Comparison of ENCODE assay signal across 8 cellular contexts in the genomic region with DNA sequence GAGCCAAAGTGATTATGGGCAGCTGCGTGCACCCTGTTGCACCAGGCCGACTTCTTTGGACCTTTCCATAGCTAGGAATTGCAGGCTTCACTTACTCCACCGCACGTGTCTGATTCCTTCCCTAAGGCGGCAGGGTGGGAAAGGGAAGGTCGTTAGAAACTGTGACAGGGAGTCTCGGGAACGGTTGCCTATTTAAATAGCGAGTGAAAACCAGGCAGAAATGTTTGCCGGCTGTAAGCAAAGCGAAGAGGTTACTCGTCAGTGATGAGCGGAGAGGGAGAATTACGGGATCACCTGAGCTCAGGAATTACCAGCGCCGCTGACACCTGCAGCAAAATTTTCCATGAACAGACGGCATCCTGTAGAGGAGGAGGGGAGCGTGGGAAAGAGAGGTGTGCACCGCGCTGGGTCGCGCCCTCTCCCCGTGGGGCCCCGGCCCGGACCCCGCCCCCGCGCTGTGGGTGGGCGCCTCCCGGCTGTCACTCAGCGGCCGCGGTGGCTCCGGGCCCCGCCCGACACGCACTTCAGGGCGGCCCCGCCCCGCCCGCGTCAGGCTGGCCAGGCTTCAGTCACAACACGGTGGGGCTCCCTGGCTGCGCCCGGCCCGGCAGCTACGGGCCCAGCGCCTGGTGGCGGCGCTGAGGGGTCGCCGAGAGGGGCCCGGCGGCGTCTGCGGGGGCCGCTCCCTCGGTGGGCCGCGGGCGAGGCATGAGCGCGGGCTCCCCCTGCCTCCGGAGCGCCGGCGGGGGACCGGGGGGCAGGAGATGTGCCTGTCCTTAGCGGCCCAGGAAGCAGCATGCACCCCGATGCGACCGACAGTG. TPM values are rescaled to one million over a fixed set of nuclear protein-coding genes. Genes with fewer than 3 reads are reported as not detected.
DNase-seq lines count a peak whose midpoint lies in the region; ATAC-seq lines count a peak whose summit lies in the region.

SNX25 (plus strand) TSS at position 568 of the 821 bp plus-strand sequence; CDS start at position 797, 229 bp downstream.

- peak within 1 kb of the TSS; percentile 74 for H3K9ac ChIP-seq in HUES6 (ENCODE audit: low read length)

- peak; percentile 70 for ATAC-seq in GM21390 (IDR thresholded peaks at IDR 0.05; ENCODE audit: unreplicated experiment)

- peaks cover 10% of the 10 kb centered on the region for H3K27me3 ChIP-seq in HUES6 (ENCODE audit: control insufficient read depth, insufficient read depth, low read length)
- H3K27me3 ChIP-seq in SJSA1 (replicated peaks) = no peaks in the 10 kb centered on the region
- H3K27me3 ChIP-seq in neuron (ENCODE audit: insufficient read depth, low read length) = no peaks in the 10 kb centered on the region

- peaks cover 36% of the 10 kb centered on the region for H3K4me1 ChIP-seq in HUES6 (ENCODE audit: control insufficient read depth, insufficient read depth, low read length)
- H3K4me1 ChIP-seq in SJSA1 (replicated peaks) = peaks cover 40% of the 10 kb centered on the region
- peaks cover 25% of the 10 kb centered on the region for H3K4me1 ChIP-seq in neuron (ENCODE audit: insufficient read depth, low read length)

- peak within 1 kb of the TSS; percentile 82 for H2AFZ ChIP-seq in neuron (ENCODE audit: low read depth, low read length)

- H3K9me3 ChIP-seq in HUES6 (ENCODE audit: control insufficient read depth, insufficient read depth, low read depth, low read length) = no peaks in the 10 kb centered on the region
- H3K9me3 ChIP-seq in SJSA1 (replicated peaks) = 0 out of 2 replicates have a peak, but pooled peaks cover 9% of the 10 kb centered on the region
- no peaks in the 10 kb centered on the region for H3K9me3 ChIP-seq in neuron (ENCODE audit: low read length)

- no peaks in the 10 kb centered on the region for H3K36me3 ChIP-seq in HUES6 (ENCODE audit: control insufficient read depth, insufficient read depth, low read length)
- H3K36me3 ChIP-seq in SJSA1 = peaks cover 7% of the 10 kb centered on the region
- no peaks in the 10 kb centered on the region for H3K36me3 ChIP-seq in neuron (ENCODE audit: insufficient read depth, low read length)

- H3K27ac ChIP-seq in HUES6 (ENCODE audit: low read depth, low read length) (no peak within 1 kb of the TSS), SJSA1 (peak within 1 kb of the TSS; percentile 76), substantia nigra (ENCODE audit: low read depth, low read length, poor library complexity, severe bottlenecking) (peak within 1 kb of the TSS; percentile 11)

- H3K4me3 ChIP-seq in HUES6 (ENCODE audit: low read depth, low read length) = peak within 1 kb of the TSS; percentile 82
- H3K4me3 ChIP-seq in SJSA1 = peak within 1 kb of the TSS; percentile 96
- peak within 1 kb of the TSS; percentile 59 for H3K4me3 ChIP-seq in neuron (ENCODE audit: low read length)

- peak; percentile 17 for DNase-seq in DMS114 treated with DMSO at 0.1 percent for 48 hours (lab: John Stamatoyannopoulos, UW; ENCODE audit: unreplicated experiment)
- DNase-seq in SJSA1 (ENCODE audit: low read depth in 1 of 2, low spot score in 2 of 2) = peak; percentile 71 to 84
- peak; percentile 41 to 84 (median 58) for DNase-seq in activated naive CD4-positive, alpha-beta T cell (lab: John Stamatoyannopoulos, UW)
- DNase-seq in foreskin melanocyte = peak; percentile 62
- peak; percentile 37 to 96 (median 74) for DNase-seq in substantia nigra (lab: John Stamatoyannopoulos, UW)

RNA-seq across cellular contexts. Expression of gene SNX25, which starts in this region (rescaled TPM):
- total RNA-seq in SJSA1 (2014; rRNA removed; shearing (Covaris generic)) = 22.3 and 23.0 TPM in 2 replicates

Comparison
In these comparisons a context has a peak if more than half of its experiments do, and no peak if none do; other contexts are left out.
1. DNase-seq: peak in every context shown above with its lines; median percentile 78 in SJSA1; 74 in substantia nigra; 62 in foreskin melanocyte; 58 in activated naive CD4-positive, alpha-beta T cell; 17 in DMS114 treated with DMSO at 0.1 percent for 48 hours.